In the genomic region with DNA sequence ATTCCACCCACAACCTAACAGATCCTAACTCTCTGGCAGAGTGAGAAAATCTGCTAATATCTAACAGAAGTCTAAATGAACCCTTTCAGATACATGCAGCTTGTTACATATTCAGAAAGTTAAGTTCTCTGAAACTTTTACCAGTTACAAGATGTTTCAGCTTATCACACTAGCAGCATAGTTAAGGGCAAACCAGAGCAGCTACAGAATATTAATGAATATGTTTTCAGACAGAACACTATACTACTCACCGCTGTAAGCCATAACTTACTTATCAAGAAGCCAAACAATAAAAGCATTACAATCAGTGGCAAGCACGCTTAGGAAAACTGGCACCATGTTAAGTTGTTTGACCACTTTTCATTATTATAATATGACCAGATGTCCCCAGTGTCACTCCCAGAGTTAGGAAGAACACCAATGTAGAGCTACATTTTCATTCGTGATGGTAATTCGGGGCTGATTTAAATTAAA, we compare ENCODE assay signal across 9 cellular contexts. TPM values are rescaled to one million over a fixed set of nuclear protein-coding genes. Genes with fewer than 3 reads are reported as not detected.
DNase-seq lines count a peak whose midpoint lies in the region; ATAC-seq and TF ChIP-seq lines count a peak whose summit lies in the region.
"Had no signal": no experiment of that assay in that cellular context is flagged by ENCODE, and none has a peak within 500 bp of the region (broad histone marks: within the 10 kb centered on the region; RNA-seq: fewer than 3 reads in every experiment).

No MANE protein-coding gene starts in this region.

- peak overlapping the region in 1 of 2 experiments; percentile 22; a peak in 1 of 4 replicates for H3K4me3 ChIP-seq in DND-41 (ENCODE audit: low read depth in 1 of 2, low read length in 2 of 2)
- peak overlapping the region; percentile 95 for H3K4me3 ChIP-seq in OCI-LY1 (ENCODE audit: low read depth, low read length, poor library complexity, severe bottlenecking)
- H3K4me3 ChIP-seq in epithelial cell of proximal tubule (ENCODE audit: low read depth, low read length), result peak overlapping the region; percentile 93
- H3K4me3 ChIP-seq in parathyroid adenoma (ENCODE audit: low read depth, low read length), result peak overlapping the region; percentile 6

- peaks cover 7% of the 10 kb centered on the region; the same call in 1 of the 2 replicates for H3K36me3 ChIP-seq in DND-41 (ENCODE audit: insufficient read depth, low read length)
- H3K36me3 ChIP-seq in OCI-LY1 (ENCODE audit: insufficient read depth, low read length), result no peaks in the 10 kb centered on the region
- no peaks in the 10 kb centered on the region for H3K36me3 ChIP-seq in parathyroid adenoma (ENCODE audit: control insufficient read depth, insufficient read depth, low read length)

- H3K27ac ChIP-seq in DND-41 (ENCODE audit: low read length) (no peak overlapping the region), OCI-LY1 (ENCODE audit: low read depth, low read length, poor library complexity, severe bottlenecking) (peak overlapping the region; percentile 31), parathyroid adenoma (peak overlapping the region; percentile 80)
- H3K27ac ChIP-seq: KMS-11 had no signal

- no peaks in the 10 kb centered on the region for H3K27me3 ChIP-seq in DND-41 (ENCODE audit: insufficient read depth, low read length, poor library complexity)
- no peaks in the 10 kb centered on the region for H3K27me3 ChIP-seq in OCI-LY1 (ENCODE audit: insufficient read depth, low read length)
- no peaks in the 10 kb centered on the region for H3K27me3 ChIP-seq in parathyroid adenoma (ENCODE audit: control insufficient read depth, insufficient read depth, low read length)

- H3F3A ChIP-seq in OCI-LY1 (ENCODE audit: insufficient read depth, low read length), result no peaks in the 10 kb centered on the region

- H3K4me1 ChIP-seq in DND-41 (ENCODE audit: insufficient read depth, low read length), result peaks cover 66% of the 10 kb centered on the region
- peaks cover 88% of the 10 kb centered on the region for H3K4me1 ChIP-seq in OCI-LY1 (ENCODE audit: insufficient read depth, low read length, severe bottlenecking)
- H3K4me1 ChIP-seq in parathyroid adenoma, result peaks cover 38% of the 10 kb centered on the region

- H3K79me2 ChIP-seq in DND-41 (ENCODE audit: insufficient read depth, low read length), result peaks cover 77% of the 10 kb centered on the region
- peaks cover 60% of the 10 kb centered on the region for H3K79me2 ChIP-seq in OCI-LY1 (ENCODE audit: insufficient read depth, low read length)
- H3K79me2 ChIP-seq in parathyroid adenoma, result peaks cover 22% of the 10 kb centered on the region

- TF ChIP-seq CTCF in DND-41 (IDR thresholded peaks at IDR 0.05; ENCODE audit: borderline replicate concordance, extremely low read depth, low read length, poor library complexity, severe bottlenecking) (no peak), OCI-LY1 (IDR thresholded peaks at IDR 0.05; ENCODE audit: low read length) (no peak), epithelial cell of proximal tubule (conservative IDR thresholded peaks at IDR 0.05; ENCODE audit: low read depth, low read length) (no peak), parathyroid adenoma (IDR thresholded peaks at IDR 0.05) (no peak)

- H3K9ac ChIP-seq in DND-41 (ENCODE audit: low read depth, low read length), result peak overlapping the region; percentile 12; the same call in 1 of the 2 replicates
- peak overlapping the region; percentile 72 for H3K9ac ChIP-seq in OCI-LY1 (ENCODE audit: low read length)
- H3K9ac ChIP-seq in parathyroid adenoma, result no peak overlapping the region
- H3K9ac ChIP-seq: KMS-11 had no signal

- H2AFZ ChIP-seq in DND-41 (ENCODE audit: low read depth, low read length) (no peak overlapping the region), OCI-LY1 (ENCODE audit: low read length) (no peak overlapping the region), parathyroid adenoma (no peak overlapping the region)

- peaks cover 40% of the 10 kb centered on the region for H4K20me1 ChIP-seq in DND-41 (ENCODE audit: insufficient read depth, low read length)
- H4K20me1 ChIP-seq in OCI-LY1 (ENCODE audit: insufficient read depth, low read length), result no peaks in the 10 kb centered on the region

- no peaks in the 10 kb centered on the region for H3K9me3 ChIP-seq in DND-41 (ENCODE audit: insufficient read depth, low read length, severe bottlenecking)
- no peaks in the 10 kb centered on the region for H3K9me3 ChIP-seq in OCI-LY1 (ENCODE audit: low read length)
- H3K9me3 ChIP-seq in parathyroid adenoma (ENCODE audit: control insufficient read depth, low read length), result no peaks in the 10 kb centered on the region

- DNase-seq in DND-41, result no peak
- no peak for DNase-seq in epithelial cell of proximal tubule (ENCODE audit: low read depth)
- no peak for DNase-seq in GF-D8 (lab: John Stamatoyannopoulos, UW)
- DNase-seq in ureter (ENCODE audit: low spot score), result no peak
- DNase-seq in stimulated activated CD4-positive, alpha-beta T cell treated with anti-CD3 and anti-CD28 coated beads, Interleukin-4, amount 100 ng/mL, for 1 hour, result no peak

- H3K4me2 ChIP-seq in DND-41 (ENCODE audit: insufficient read depth, low read length) (peak overlapping the region; percentile 74), OCI-LY1 (ENCODE audit: low read length) (peak overlapping the region; percentile 65), parathyroid adenoma (ENCODE audit: low read length) (peak overlapping the region; percentile 73)
- H3K4me2 ChIP-seq: KMS-11 had no signal

- H3K9me2 ChIP-seq in OCI-LY1 (ENCODE audit: low read depth, low read length), result no peaks in the 10 kb centered on the region

- no peak for ATAC-seq in DND-41 (ENCODE audit: insufficient read depth, low read depth)
- no peak for ATAC-seq in GM21367 (IDR thresholded peaks at IDR 0.05; ENCODE audit: unreplicated experiment)

RNA-seq across cellular contexts. Expression of gene ITGB1, which starts 2.7 kb away (rescaled TPM):
- total RNA-seq in epithelial cell of proximal tubule (1,039 and 2,053 TPM in 2 replicates), ureter (349 TPM)
